14 cellular contexts compared by ENCODE assay signal in genomic region chr12:108784270-108784669, GRCh38. TPM values are rescaled to one million over a fixed set of nuclear protein-coding genes. Genes with fewer than 3 reads are reported as not detected.
DNase-seq lines count a peak whose midpoint lies in the region; ATAC-seq and TF ChIP-seq lines count a peak whose summit lies in the region.
"Had no signal": no experiment of that assay in that cellular context is flagged by ENCODE, and none has a peak within 500 bp of the region (broad histone marks: within the 10 kb centered on the region; RNA-seq: fewer than 3 reads in every experiment).

No MANE protein-coding gene starts in this region.

- H3K36me3 ChIP-seq in cardiac muscle cell: peaks cover 14% of the 10 kb centered on the region
- peaks cover 19 to 33% (median 30%) of the 10 kb centered on the region in 3 donors for H3K36me3 ChIP-seq in skeletal muscle tissue (ENCODE audit: control insufficient read depth in 3 of 3, insufficient read depth in 3 of 3, low read length in 3 of 3)
- H3K36me3 ChIP-seq in naive thymus-derived CD4-positive, alpha-beta T cell (ENCODE audit: control insufficient read depth in 2 of 3, insufficient read depth in 3 of 3, low read length in 3 of 3): peaks cover 0 to 25% (median 0%) of the 10 kb centered on the region in 3 experiments
- H3K36me3 ChIP-seq in GM23248 (ENCODE audit: low read depth): peaks cover 42% of the 10 kb centered on the region
- H3K36me3 ChIP-seq: colonic mucosa had no signal

- DNase-seq in NCI-H1092 (lab: John Stamatoyannopoulos, UW) (peak; percentile 84), NCI-H510A treated with DMSO at 0.1 percent for 48 hours (lab: John Stamatoyannopoulos, UW) (peak; percentile 94), cardiac muscle cell (ENCODE audit: low read depth in 1 of 2, low spot score in 1 of 2) (peak in 1 of 2 donors; percentile 37), NCI-H226 (no peak), epidermal melanocyte (ENCODE audit: insufficient read length, low spot score) (no peak), GM23248 (no peak)
- DNase-seq in naive thymus-derived CD4-positive, alpha-beta T cell: no peak
- DNase-seq: CD4-positive, CD25-positive, alpha-beta regulatory T cell; colonic mucosa; stimulated activated CD4-positive, alpha-beta T cell treated with anti-CD3 and anti-CD28 coated beads, Interleukin-4, amount 100 ng/mL, for 1 hour had no signal

- no peak overlapping the region for H3K4me3 Mint-ChIP-seq in naive thymus-derived CD4-positive, alpha-beta T cell

- H3K9me3 Mint-ChIP-seq in naive thymus-derived CD4-positive, alpha-beta T cell: no peaks in the 10 kb centered on the region
- H3K9me3 Mint-ChIP-seq: activated naive CD4-positive, alpha-beta T cell treated with anti-CD3 and anti-CD28 coated beads, Interleukin-2, amount 50 U/mL, for 72 hours; CD4-positive, CD25-positive, alpha-beta regulatory T cell had no signal

- H3K36me3 Mint-ChIP-seq in naive thymus-derived CD4-positive, alpha-beta T cell: peaks cover 0 to 37% (median 10%) of the 10 kb centered on the region in 5 donors

- TF ChIP-seq CTCF in cardiac muscle cell (IDR thresholded peaks at IDR 0.05; ENCODE audit: low read depth, low read length): no peak

- H3K4me3 ChIP-seq in cardiac muscle cell (no peak overlapping the region), skeletal muscle tissue (ENCODE audit: low read length in 3 of 3) (no peak overlapping the region), GM23248 (no peak overlapping the region)
- H3K4me3 ChIP-seq in naive thymus-derived CD4-positive, alpha-beta T cell (ENCODE audit: low read length): no peak overlapping the region
- H3K4me3 ChIP-seq: colonic mucosa had no signal

- intact Hi-C loops in naive thymus-derived CD4-positive, alpha-beta T cell (cut with micrococcal nuclease): no loop called here

- H3K9me3 ChIP-seq in cardiac muscle cell (ENCODE audit: low read depth) (no peaks in the 10 kb centered on the region), skeletal muscle tissue (ENCODE audit: control insufficient read depth in 3 of 3, low read length in 3 of 3) (no peaks in the 10 kb centered on the region), GM23248 (ENCODE audit: low read depth) (no peaks in the 10 kb centered on the region)
- no peaks in the 10 kb centered on the region for H3K9me3 ChIP-seq in naive thymus-derived CD4-positive, alpha-beta T cell (ENCODE audit: control insufficient read depth in 2 of 3, low read length in 3 of 3)
- H3K9me3 ChIP-seq: colonic mucosa had no signal

- H3K9me2 ChIP-seq in GM23248 (ENCODE audit: insufficient read depth): no peaks in the 10 kb centered on the region

- H3K27ac ChIP-seq in cardiac muscle cell (peak overlapping the region; percentile 69), skeletal muscle tissue (ENCODE audit: low read depth, low read length) (peak overlapping the region; percentile 85), GM23248 (no peak overlapping the region)
- H3K27ac ChIP-seq in naive thymus-derived CD4-positive, alpha-beta T cell (ENCODE audit: low read depth, low read length): no peak overlapping the region
- H3K27ac ChIP-seq: colonic mucosa, HL-60, parathyroid adenoma had no signal

- H3K27me3 ChIP-seq in cardiac muscle cell (no peaks in the 10 kb centered on the region), skeletal muscle tissue (ENCODE audit: control insufficient read depth in 3 of 3, insufficient read depth in 3 of 3, low read length in 3 of 3) (no peaks in the 10 kb centered on the region), GM23248 (replicated peaks; ENCODE audit: insufficient read depth) (no peaks in the 10 kb centered on the region)
- H3K27me3 ChIP-seq in naive thymus-derived CD4-positive, alpha-beta T cell (ENCODE audit: control insufficient read depth in 2 of 2, insufficient read depth in 2 of 2, low read length in 2 of 2): no peaks in the 10 kb centered on the region
- H3K27me3 ChIP-seq: colonic mucosa had no signal

- in situ Hi-C loops in GM23248 (cut with MboI): no loop called here

- H3K9ac ChIP-seq in skeletal muscle tissue (ENCODE audit: low read depth in 1 of 3, low read length in 3 of 3) (peak overlapping the region in 1 of 3 donors; percentile 20), GM23248 (no peak overlapping the region)
- H3K9ac ChIP-seq: parathyroid adenoma had no signal

- CTCF ChIA-PET in naive thymus-derived CD4-positive, alpha-beta T cell (lab: Charles Lee): no interaction called here

- POLR2A ChIA-PET in naive thymus-derived CD4-positive, alpha-beta T cell (lab: Charles Lee): no interaction called here

- no peaks in the 10 kb centered on the region for H3K4me1 Mint-ChIP-seq in naive thymus-derived CD4-positive, alpha-beta T cell
- H3K4me1 Mint-ChIP-seq: CD4-positive, CD25-positive, alpha-beta regulatory T cell had no signal

- no peaks in the 10 kb centered on the region for H4K20me1 ChIP-seq in GM23248 (ENCODE audit: insufficient read depth)

- H3K4me2 ChIP-seq in GM23248 (ENCODE audit: unreplicated experiment): no peak overlapping the region

- H2AFZ ChIP-seq in GM23248: no peak overlapping the region
- H2AFZ ChIP-seq: parathyroid adenoma had no signal

- H3K27ac Mint-ChIP-seq in naive thymus-derived CD4-positive, alpha-beta T cell: no peak overlapping the region
- H3K27ac Mint-ChIP-seq: CD4-positive, CD25-positive, alpha-beta regulatory T cell had no signal

- no peaks in the 10 kb centered on the region for H3K27me3 Mint-ChIP-seq in naive thymus-derived CD4-positive, alpha-beta T cell
- H3K27me3 Mint-ChIP-seq: CD4-positive, CD25-positive, alpha-beta regulatory T cell had no signal

- WGBS in GM23248 (ENCODE audit: low coverage in 1 of 2, low lambda C conversion rate in 2 of 2, missing lambda C conversion rate in 2 of 2), 2 experiments: 93 to 96% methylated on average over 6 of the region's 6 CpGs

- peaks cover 64% of the 10 kb centered on the region for H3K79me2 ChIP-seq in GM23248 (ENCODE audit: insufficient read depth)
- H3K79me2 ChIP-seq: parathyroid adenoma had no signal

- peaks cover 50% of the 10 kb centered on the region for H3F3A ChIP-seq in GM23248 (ENCODE audit: insufficient read depth)

- ATAC-seq in naive thymus-derived CD4-positive, alpha-beta T cell: no peak
- ATAC-seq: activated naive CD4-positive, alpha-beta T cell treated with anti-CD3 and anti-CD28 coated beads, Interleukin-2, amount 50 U/mL, for 72 hours had no signal

- H3K4me1 ChIP-seq in cardiac muscle cell (ENCODE audit: low read depth): peaks cover 24% of the 10 kb centered on the region
- peaks cover 47 to 50% (median 47%) of the 10 kb centered on the region in 3 donors for H3K4me1 ChIP-seq in skeletal muscle tissue (ENCODE audit: control insufficient read depth in 3 of 3, insufficient read depth in 3 of 3, low read length in 3 of 3)
- H3K4me1 ChIP-seq in naive thymus-derived CD4-positive, alpha-beta T cell (ENCODE audit: control insufficient read depth in 2 of 2, insufficient read depth in 2 of 2, low read length in 2 of 2): no peaks in the 10 kb centered on the region
- peaks cover 19% of the 10 kb centered on the region for H3K4me1 ChIP-seq in GM23248 (ENCODE audit: insufficient read depth)
- H3K4me1 ChIP-seq: colonic mucosa had no signal

RNA-seq across cellular contexts. Expression of gene CORO1C, which starts 53.0 kb away (rescaled TPM):
- total RNA-seq in cardiac muscle cell: 48.0 and 65.4 TPM in 2 replicates
- 67.5 and 72.5 TPM in 2 replicates for polyA plus RNA-seq in cardiac muscle cell
- 154 TPM for total RNA-seq in skeletal muscle tissue
- 10 to 100 TPM in 3 of 5 experiments, 1 to 10 TPM in 2; 7.6 to 71.8 (median 15.7) TPM for total RNA-seq in naive thymus-derived CD4-positive, alpha-beta T cell
- 1 to 10 TPM; 2.5 to 4.0 TPM for polyA plus RNA-seq in naive thymus-derived CD4-positive, alpha-beta T cell
- total RNA-seq in GM23248 (2014; rRNA removed; shearing (Covaris generic)): 170 and 172 TPM in 2 replicates
- polyA plus RNA-seq in GM23248 (2016; fragmentation: Nextera tagmentation; extraction: Ambion mirVana): 401 and 403 TPM in 2 replicates

Comparison
In these comparisons a context has a peak if more than half of its experiments do, and no peak if none do; other contexts are left out.
1. DNase-seq: peak in NCI-H1092 (single experiment) and NCI-H510A treated with DMSO at 0.1 percent for 48 hours (single experiment); none in NCI-H226 (single experiment), naive thymus-derived CD4-positive, alpha-beta T cell (0 of 9), epidermal melanocyte (single experiment) and GM23248 (single experiment).
2. H3K27ac ChIP-seq: peak in cardiac muscle cell (single experiment) and skeletal muscle tissue (single experiment); none in naive thymus-derived CD4-positive, alpha-beta T cell (single experiment) and GM23248 (single experiment).